Comparison of ENCODE assay signal across 12 cellular contexts in genomic region chr1:52925571-52926005, GRCh38. TPM values are rescaled to one million over a fixed set of nuclear protein-coding genes. Genes with fewer than 3 reads are reported as not detected.
DNase-seq lines count a peak whose midpoint lies in the region; ATAC-seq, FAIRE-seq and TF ChIP-seq lines count a peak whose summit lies in the region.
"Had no signal": no experiment of that assay in that cellular context is flagged by ENCODE, and none has a peak within 500 bp of the region (broad histone marks: within the 10 kb centered on the region; RNA-seq: fewer than 3 reads in every experiment).

No MANE protein-coding gene starts in this region.

- TF ChIP-seq EP300 in K562 (IDR thresholded peaks at IDR 0.05; ENCODE audit: low read length) (no peak), HepG2 (IDR thresholded peaks at IDR 0.05; ENCODE audit: low read depth in 2 of 2, low read length in 2 of 2) (peak in 1 of 2 experiments; percentile 65; a peak in 1 of 4 replicates), HepG2 (CRISPR knock-in tag; IDR thresholded peaks at IDR 0.05; ENCODE audit: borderline replicate concordance) (no peak)

- in situ Hi-C loops in mammary epithelial cell (cut with MboI; ENCODE audit: low sequenced_read_pairs in 2 of 2): loop anchor here in 1 of 2 donors (10.0 to 25.0 kb wide), 2 partner anchors 221 to 262 kb away; partner anchors contain the start of gene CPT2
- in situ Hi-C loops in K562 (cut with MboI): no loop called here
- in situ Hi-C loops in HepG2 (cut with HindIII; ENCODE audit: extremely low pct_ligation_motif_present, low pct_unique_long_range_greater_than_20kb): no loop called here

- no peak for TF ChIP-seq POLR2A in K562 (conservative IDR thresholded peaks at IDR 0.05)
- no peak for TF ChIP-seq POLR2A in HepG2 (IDR thresholded peaks at IDR 0.05; ENCODE audit: insufficient read depth in 1 of 2, low read depth in 2 of 2, low read length in 2 of 2)

- CTCF ChIA-PET in MCF 10A (lab: Yijun Ruan, JAX): interaction anchor here (0.6 kb wide), 2 partner anchors 88 to 260 kb away, joined by 3 to 5 read pairs; no protein-coding TSS in a partner anchor
- CTCF ChIA-PET in mammary epithelial cell (lab: Charles Lee; ENCODE audit: low non-redundant PET): no interaction called here
- CTCF ChIA-PET in K562 (lab: Yijun Ruan, JAX; ENCODE audit: low intra/inter-chr PET ratio): no interaction called here
- CTCF ChIA-PET in HepG2 (lab: Yijun Ruan, JAX; ENCODE audit: low intra/inter-chr PET ratio, low total read pairs): no interaction called here

- POLR2A ChIA-PET in MCF 10A (lab: Yijun Ruan, JAX): interaction anchor here (0.9 kb wide), 1 partner anchor 22 kb away, joined by 3 read pairs; no protein-coding TSS in a partner anchor
- POLR2A ChIA-PET in K562 (lab: Yijun Ruan, JAX): interaction anchor here (0.6 kb wide), 1 partner anchor 105 kb away, joined by 3 read pairs; no protein-coding TSS in a partner anchor
- POLR2A ChIA-PET in HepG2 (lab: Yijun Ruan, JAX): no interaction called here

- no peak overlapping the region for H2AFZ ChIP-seq in mammary epithelial cell (ENCODE audit: low read depth, low read length)
- H2AFZ ChIP-seq in K562 (ENCODE audit: low read depth, low read length): no peak overlapping the region
- H2AFZ ChIP-seq in HepG2 (ENCODE audit: low read length): no peak overlapping the region

- H3K9me3 Mint-ChIP-seq in MCF 10A (ENCODE audit: unreplicated experiment) (no peaks in the 10 kb centered on the region), type B pancreatic cell (no peaks in the 10 kb centered on the region)
- H3K9me3 Mint-ChIP-seq: activated CD4-positive, alpha-beta T cell treated with anti-CD3 and anti-CD28 coated beads, Interleukin-2, amount 10 ng/mL, durations not matched to agents 7 days and 5 days had no signal

- H3K4me2 ChIP-seq in mammary epithelial cell (ENCODE audit: insufficient read depth, low read depth, low read length): no peak overlapping the region
- H3K4me2 ChIP-seq in K562 (ENCODE audit: insufficient read depth, low read length): no peak overlapping the region
- peak overlapping the region; percentile 99 for H3K4me2 ChIP-seq in HepG2 (ENCODE audit: low read depth, low read length)
- H3K4me2 ChIP-seq: SK-N-SH had no signal

- H3K4me3 Mint-ChIP-seq in MCF 10A (ENCODE audit: unreplicated experiment) (no peak overlapping the region), type B pancreatic cell (peak overlapping the region; percentile 67)

- peaks cover 6% of the 10 kb centered on the region for H3K36me3 Mint-ChIP-seq in MCF 10A (ENCODE audit: insufficient read depth, unreplicated experiment)
- no peaks in the 10 kb centered on the region for H3K36me3 Mint-ChIP-seq in type B pancreatic cell

- BruUV-seq in MCF 10A (replicated peaks; lab: Mats Ljungman, UMichigan): no TSS peak
- no TSS peak for BruUV-seq in mammary epithelial cell (replicated peaks; lab: Mats Ljungman, UMichigan)
- BruUV-seq in K562 (replicated peaks; lab: Mats Ljungman, UMichigan): no TSS peak
- no TSS peak for BruUV-seq in HepG2 (replicated peaks; lab: Mats Ljungman, UMichigan)

- H4K20me1 ChIP-seq in mammary epithelial cell (ENCODE audit: insufficient read depth, low read length) (no peaks in the 10 kb centered on the region), K562 (replicated peaks; ENCODE audit: control insufficient read depth, insufficient read depth, low read length) (no peaks in the 10 kb centered on the region), HepG2 (ENCODE audit: insufficient read depth, low read length) (no peaks in the 10 kb centered on the region)

- intact Hi-C loops in MCF 10A (cut with micrococcal nuclease): loop anchor here (5.0 kb wide), 2 partner anchors 92 to 262 kb away; no protein-coding TSS in a partner anchor
- intact Hi-C loops in mammary epithelial cell (cut with micrococcal nuclease): loop anchor here (5.0 to 10.0 kb wide), 2 partner anchors 81 to 257 kb away; partner anchors contain the start of gene ZYG11A
- intact Hi-C loops in K562 (cut with micrococcal nuclease): no loop called here
- intact Hi-C loops in HepG2 (cut with micrococcal nuclease; ENCODE audit: unreplicated experiment): loop anchor here (10.0 kb wide), 1 partner anchor 221 kb away; no protein-coding TSS in a partner anchor

- H3K27me3 ChIP-seq in mammary epithelial cell (ENCODE audit: insufficient read depth, low read length): no peaks in the 10 kb centered on the region
- no peaks in the 10 kb centered on the region; a peak in 1 of 5 replicates for H3K27me3 ChIP-seq in K562 (ENCODE audit: control insufficient read depth in 2 of 2, insufficient read depth in 2 of 2, low read length in 2 of 2)
- H3K27me3 ChIP-seq in HepG2 (ENCODE audit: control insufficient read depth in 1 of 2, insufficient read depth in 2 of 2, low read length in 2 of 2): no peaks in the 10 kb centered on the region

- H3K4me1 Mint-ChIP-seq in MCF 10A (ENCODE audit: insufficient read depth, unreplicated experiment) (peaks cover 5% of the 10 kb centered on the region), type B pancreatic cell (ENCODE audit: unreplicated experiment) (peaks cover 11% of the 10 kb centered on the region)

- H3K27ac ChIP-seq in mammary epithelial cell (ENCODE audit: insufficient read depth, low read depth, low read length): no peak overlapping the region
- H3K27ac ChIP-seq in K562 (ENCODE audit: extremely low read depth, low read depth, low read length): no peak overlapping the region
- peak overlapping the region; percentile 79 for H3K27ac ChIP-seq in HepG2 (ENCODE audit: extremely low read length, insufficient read depth, low read length)

- ATAC-seq in K562 (no peak), HepG2 (0 out of 3 replicates have a peak, but pooled peaks have one; percentile 4)

- H3K79me2 ChIP-seq in mammary epithelial cell (ENCODE audit: insufficient read depth, low read length) (peaks cover 12% of the 10 kb centered on the region), K562 (ENCODE audit: control insufficient read depth, insufficient read depth, low read length) (peaks cover 2% of the 10 kb centered on the region; the same call in 1 of the 3 replicates), HepG2 (ENCODE audit: insufficient read depth, low read length) (peaks cover 12% of the 10 kb centered on the region)

- H3K27ac Mint-ChIP-seq in MCF 10A (ENCODE audit: low read depth, unreplicated experiment) (no peak overlapping the region), type B pancreatic cell (no peak overlapping the region)
- H3K27ac Mint-ChIP-seq: activated CD4-positive, alpha-beta T cell treated with anti-CD3 and anti-CD28 coated beads, Interleukin-2, amount 10 ng/mL, durations not matched to agents 7 days and 5 days had no signal

- dilution Hi-C loops in mammary epithelial cell (cut with HindIII; ENCODE audit: low sequenced_read_pairs): no loop called here

- H3K9ac ChIP-seq in mammary epithelial cell (ENCODE audit: insufficient read depth, low read length) (no peak overlapping the region), K562 (ENCODE audit: insufficient read depth in 1 of 2, low read depth in 2 of 2, low read length in 2 of 2) (no peak overlapping the region), HepG2 (ENCODE audit: insufficient read depth, low read depth, low read length) (0 out of 2 replicates have a peak overlapping the region, but pooled peaks have one; percentile 23)
- H3K9ac ChIP-seq: SK-N-SH had no signal

- WGBS in mammary epithelial cell (ENCODE audit: low coverage, missing lambda C conversion rate): 69% methylated on average over 5 of the region's 5 CpGs
- 60% methylated on average over 4 of the region's 5 CpGs for WGBS in K562 (ENCODE audit: insufficient coverage, low coverage, missing lambda C conversion rate)
- WGBS in HepG2 (ENCODE audit: low lambda C conversion rate): 0% methylated on average over 5 of the region's 5 CpGs

- TF ChIP-seq RAD21 in K562 (CRISPR knock-in tag; conservative IDR thresholded peaks at IDR 0.05 in 1 of 2, IDR thresholded peaks at IDR 0.05 in 1 of 2) (no peak), HepG2 (CRISPR knock-in tag; IDR thresholded peaks at IDR 0.05) (no peak)

- H3K27me3 Mint-ChIP-seq in MCF 10A (ENCODE audit: insufficient read depth, unreplicated experiment) (no peaks in the 10 kb centered on the region), type B pancreatic cell (peaks cover 26% of the 10 kb centered on the region)

- H3K9me3 ChIP-seq in mammary epithelial cell (replicated peaks; ENCODE audit: insufficient read depth, low read length) (no peaks in the 10 kb centered on the region), K562 (replicated peaks; ENCODE audit: control insufficient read depth, insufficient read depth, low read depth, low read length) (no peaks in the 10 kb centered on the region), HepG2 (ENCODE audit: low read length) (no peaks in the 10 kb centered on the region)
- H3K9me3 ChIP-seq: SK-N-SH had no signal

- FAIRE-seq in K562 (lab: Jason Lieb, UNC) (no peak), HepG2 (lab: Jason Lieb, UNC) (peak; percentile 68)

- DNase-seq in MCF 10A (ENCODE audit: unreplicated experiment): peak; percentile 36
- DNase-seq in mammary epithelial cell: no peak
- DNase-seq in K562 (ENCODE audit: extremely low read depth in 1 of 4, low spot score in 3 of 4): no peak
- DNase-seq in HepG2 (ENCODE audit: low spot score): peak; percentile 82
- DNase-seq in type B pancreatic cell (ENCODE audit: extremely low spot score, unreplicated experiment): no peak
- DNase-seq in GDM1 (lab: John Stamatoyannopoulos, UW): no peak
- DNase-seq in HUDEP-2 (lab: John Stamatoyannopoulos, UW; ENCODE audit: unreplicated experiment in 76 of 76): no peak
- no peak for DNase-seq in central memory CD4-positive, alpha-beta T cell
- DNase-seq: activated CD4-positive, alpha-beta T cell treated with anti-CD3 and anti-CD28 coated beads, Interleukin-2, amount 10 ng/mL, durations not matched to agents 7 days and 5 days; activated naive CD4-positive, alpha-beta T cell treated with anti-CD3 and anti-CD28 coated beads, Interleukin-2, amount 50 U/mL, for 16 hours; NCI-H345; SK-N-SH had no signal

- TF ChIP-seq CTCF in MCF 10A (IDR thresholded peaks at IDR 0.05; ENCODE audit: unreplicated experiment) (no peak), mammary epithelial cell (conservative IDR thresholded peaks at IDR 0.05 in 1 of 2, IDR thresholded peaks at IDR 0.05 in 1 of 2; ENCODE audit: extremely low read depth in 1 of 2, insufficient read depth in 1 of 2, low read depth in 1 of 2, low read length in 2 of 2) (no peak), K562 (IDR thresholded peaks at IDR 0.05 in 2 of 3, conservative IDR thresholded peaks at IDR 0.05 in 1 of 3; ENCODE audit: insufficient read depth in 2 of 3, low read depth in 1 of 3, low read length in 3 of 3) (no peak), HepG2 (CRISPR knock-in tag; IDR thresholded peaks at IDR 0.05) (no peak), type B pancreatic cell (conservative IDR thresholded peaks at IDR 0.05) (no peak)

- H3K36me3 ChIP-seq in mammary epithelial cell (ENCODE audit: insufficient read depth, low read length): no peaks in the 10 kb centered on the region
- H3K36me3 ChIP-seq in K562 (ENCODE audit: control insufficient read depth, insufficient read depth, low read length): no peaks in the 10 kb centered on the region
- no peaks in the 10 kb centered on the region for H3K36me3 ChIP-seq in HepG2 (replicated peaks in 1 of 2; ENCODE audit: control insufficient read depth in 1 of 2, insufficient read depth in 2 of 2, low read length in 2 of 2)

- no peaks in the 10 kb centered on the region for H3K9me1 ChIP-seq in K562 (ENCODE audit: control insufficient read depth, insufficient read depth, low read length)

- no peak overlapping the region for H3K4me3 ChIP-seq in mammary epithelial cell (replicated peaks in 1 of 3; ENCODE audit: insufficient read depth in 1 of 3, low read depth in 2 of 3, low read length in 3 of 3)
- no peak overlapping the region for H3K4me3 ChIP-seq in K562
- peak overlapping the region; percentile 21 to 42 (median 31); a peak in 5 of 6 replicates for H3K4me3 ChIP-seq in HepG2 (replicated peaks in 1 of 3; ENCODE audit: insufficient read depth in 1 of 3, low read depth in 2 of 3, low read length in 3 of 3)

- peaks cover 9% of the 10 kb centered on the region for H3K4me1 ChIP-seq in mammary epithelial cell (ENCODE audit: insufficient read depth, low read length)
- H3K4me1 ChIP-seq in K562 (replicated peaks in 1 of 2; ENCODE audit: control insufficient read depth in 2 of 2, insufficient read depth in 2 of 2, low read length in 2 of 2): peaks cover 2 to 21% of the 10 kb centered on the region in 2 experiments; a peak in 2 of 5 replicates
- H3K4me1 ChIP-seq in HepG2 (ENCODE audit: insufficient read depth, low read length): peaks cover 71% of the 10 kb centered on the region

RNA-seq across cellular contexts. Expression of gene SCP2, which starts 1.5 kb away (rescaled TPM):
- total RNA-seq in MCF 10A (2022): 53.8 and 61.3 TPM in 2 replicates
- 100 to 1,000 TPM in 1 of 2 donors, 10 to 100 TPM in 1; 80.0 to 105 TPM for total RNA-seq in mammary epithelial cell
- 49.1 TPM for polyA plus RNA-seq in mammary epithelial cell
- 56.1 TPM for polyA minus RNA-seq in mammary epithelial cell
- total RNA-seq in K562 (2011; cell fraction: chromatin; rRNA removed; ENCODE audit: low replicate concordance): 29.9 and 35.2 TPM in 2 replicates
- total RNA-seq in K562 (2011; cell fraction: nucleolus; rRNA removed): 7.8 and 8.3 TPM in 2 replicates
- 15.8 and 32.7 TPM in 2 replicates for total RNA-seq in K562 (2011; cell fraction: nucleoplasm; rRNA removed)
- 57.7 and 63.8 TPM in 2 replicates for total RNA-seq in K562 (2014; rRNA removed)
- 135 and 151 TPM in 2 replicates for total RNA-seq in K562 (2014; rRNA removed; fragmentation: Illumina TruSeq; extraction: Trizol)
- 110 and 116 TPM in 2 replicates for total RNA-seq in K562 (2015; rRNA removed; fragmentation: Illumina TruSeq; extraction: Trizol)
- total RNA-seq in K562 (2021): 71.0 and 73.6 TPM in 2 replicates
- 76.7 and 84.5 TPM in 2 replicates for polyA plus RNA-seq in K562 (2011; rRNA removed)
- 14.6 and 36.1 TPM in 2 replicates for polyA plus RNA-seq in K562 (2011; cell fraction: cytosol; rRNA removed)
- 24.8 and 39.1 TPM in 2 replicates for polyA plus RNA-seq in K562 (2011; cell fraction: nucleus; rRNA removed)
- polyA plus RNA-seq in K562 (2012): 78.8 and 97.2 TPM in 2 replicates
- polyA plus RNA-seq in K562 (2014; fragmentation: Illumina TruSeq; extraction: Trizol): 101 and 106 TPM in 2 replicates
- polyA plus RNA-seq in K562 (2014; fragmentation: Nextera tagmentation; extraction: Ambion mirVana): 100 to 1,000 TPM; 197 to 258 TPM
- polyA plus RNA-seq in K562 (2014; rRNA removed): 78.7 and 81.8 TPM in 2 replicates
- polyA minus RNA-seq in K562 (2011; rRNA and poly(A)+ RNA removed): 59.6 and 66.7 TPM in 2 replicates
- 24.9 and 31.2 TPM in 2 replicates for polyA minus RNA-seq in K562 (2011; cell fraction: cytosol; rRNA and poly(A)+ RNA removed)
- polyA minus RNA-seq in K562 (2011; cell fraction: nucleus; rRNA and poly(A)+ RNA removed): 10.0 and 22.5 TPM in 2 replicates
- 133 and 215 TPM in 2 replicates for total RNA-seq in HepG2 (2016; rRNA removed; fragmentation: Illumina TruSeq; extraction: Trizol)
- total RNA-seq in HepG2 (2016; cell fraction: cytosol; rRNA removed; fragmentation: Illumina TruSeq; extraction: Trizol; ENCODE audit: low read depth): 13.3 and 15.9 TPM in 2 replicates
- total RNA-seq in HepG2 (2016; cell fraction: insoluble cytoplasmic fraction; rRNA removed; fragmentation: Illumina TruSeq; extraction: Trizol): 133 and 225 TPM in 2 replicates
- 33.4 and 38.1 TPM in 2 replicates for total RNA-seq in HepG2 (2016; cell fraction: membrane; rRNA removed; fragmentation: Illumina TruSeq; extraction: Trizol)
- 54.5 and 57.0 TPM in 2 replicates for total RNA-seq in HepG2 (2016; cell fraction: nucleus; rRNA removed; fragmentation: Illumina TruSeq; extraction: Trizol)
- polyA plus RNA-seq in HepG2 (2011; rRNA removed): 45.6 and 59.0 TPM in 2 replicates
- polyA plus RNA-seq in HepG2 (2011; cell fraction: cytosol; rRNA removed): 21.7 and 41.8 TPM in 2 replicates
- polyA plus RNA-seq in HepG2 (2011; cell fraction: nucleus; rRNA removed): 11.2 and 21.2 TPM in 2 replicates
- polyA plus RNA-seq in HepG2 (2012): 88.5 and 194 TPM in 2 replicates
- polyA plus RNA-seq in HepG2 (2016; cell fraction: cytosol; fragmentation: Illumina TruSeq; extraction: Trizol; ENCODE audit: low read depth): 12.4 and 13.4 TPM in 2 replicates
- 220 and 248 TPM in 2 replicates for polyA plus RNA-seq in HepG2 (2016; cell fraction: insoluble cytoplasmic fraction; fragmentation: Illumina TruSeq; extraction: Trizol; ENCODE audit: low read depth)
- 28.4 and 29.4 TPM in 2 replicates for polyA plus RNA-seq in HepG2 (2016; cell fraction: membrane; fragmentation: Illumina TruSeq; extraction: Trizol; ENCODE audit: low read depth)
- polyA plus RNA-seq in HepG2 (2016; cell fraction: nucleus; fragmentation: Illumina TruSeq; extraction: Trizol; ENCODE audit: insufficient read depth, low read depth): 75.9 and 81.4 TPM in 2 replicates
- polyA minus RNA-seq in HepG2 (2011; rRNA and poly(A)+ RNA removed; ENCODE audit: low replicate concordance): 12.4 and 19.8 TPM in 2 replicates
- polyA minus RNA-seq in HepG2 (2011; cell fraction: cytosol; rRNA and poly(A)+ RNA removed): 30.3 and 35.0 TPM in 2 replicates
- polyA minus RNA-seq in HepG2 (2011; cell fraction: nucleus; rRNA and poly(A)+ RNA removed): 32.4 and 42.5 TPM in 2 replicates
- total RNA-seq in type B pancreatic cell (ENCODE audit: low replicate concordance): 108 and 121 TPM in 2 replicates

RNA-seq across cellular contexts. Expression of gene ECHDC2, which starts 4.0 kb away (rescaled TPM):
- total RNA-seq in MCF 10A (2022) (106 and 129 TPM in 2 replicates), mammary epithelial cell (10 to 100 TPM; 28.7 to 74.6 TPM), K562 (2014; rRNA removed) (not detected in 2 replicates), K562 (2014; rRNA removed; fragmentation: Illumina TruSeq; extraction: Trizol) (0.38 TPM in 1 of 2 replicates, not detected in the other), K562 (2015; rRNA removed; fragmentation: Illumina TruSeq; extraction: Trizol) (0.26 and 0.29 TPM in 2 replicates), K562 (2021) (0.69 and 1.5 TPM in 2 replicates), HepG2 (2016; rRNA removed; fragmentation: Illumina TruSeq; extraction: Trizol) (27.3 and 48.1 TPM in 2 replicates), type B pancreatic cell (ENCODE audit: low replicate concordance) (46.2 and 89.5 TPM in 2 replicates)
- polyA plus RNA-seq in mammary epithelial cell (25.7 TPM), K562 (2011; rRNA removed) (0.38 and 0.74 TPM in 2 replicates), K562 (2014; fragmentation: Illumina TruSeq; extraction: Trizol) (0.17 TPM in 1 of 2 replicates, not detected in the other), K562 (2014; fragmentation: Nextera tagmentation; extraction: Ambion mirVana) (1 to 10 TPM; 2.0 to 2.6 TPM), K562 (2014; rRNA removed) (0.12 and 1.3 TPM in 2 replicates), HepG2 (2011; rRNA removed) (90.3 and 107 TPM in 2 replicates)
- 1.9 TPM for polyA minus RNA-seq in mammary epithelial cell
- total RNA-seq in K562 (2011; cell fraction: chromatin; rRNA removed; ENCODE audit: low replicate concordance): 2.1 and 2.8 TPM in 2 replicates
- total RNA-seq in K562 (2011; cell fraction: nucleolus; rRNA removed): 0.83 and 1.8 TPM in 2 replicates
- total RNA-seq in K562 (2011; cell fraction: nucleoplasm; rRNA removed): 0.51 and 1.7 TPM in 2 replicates
- 0.12 and 0.50 TPM in 2 replicates for polyA plus RNA-seq in K562 (2011; cell fraction: cytosol; rRNA removed)
- 1.1 and 1.6 TPM in 2 replicates for polyA plus RNA-seq in K562 (2011; cell fraction: nucleus; rRNA removed)
- 5.6 and 5.9 TPM in 2 replicates for polyA plus RNA-seq in K562 (2012)
- 0.30 TPM in 1 of 2 replicates, not detected in the other for polyA minus RNA-seq in K562 (2011; rRNA and poly(A)+ RNA removed)
- polyA minus RNA-seq in K562 (2011; cell fraction: cytosol; rRNA and poly(A)+ RNA removed): not detected in 2 replicates
- 0.13 and 1.3 TPM in 2 replicates for polyA minus RNA-seq in K562 (2011; cell fraction: nucleus; rRNA and poly(A)+ RNA removed)
- total RNA-seq in HepG2 (2016; cell fraction: cytosol; rRNA removed; fragmentation: Illumina TruSeq; extraction: Trizol; ENCODE audit: low read depth): 14.4 and 15.0 TPM in 2 replicates
- 24.1 and 48.7 TPM in 2 replicates for total RNA-seq in HepG2 (2016; cell fraction: insoluble cytoplasmic fraction; rRNA removed; fragmentation: Illumina TruSeq; extraction: Trizol)
- 27.6 and 28.1 TPM in 2 replicates for total RNA-seq in HepG2 (2016; cell fraction: membrane; rRNA removed; fragmentation: Illumina TruSeq; extraction: Trizol)
- total RNA-seq in HepG2 (2016; cell fraction: nucleus; rRNA removed; fragmentation: Illumina TruSeq; extraction: Trizol): 47.0 and 57.5 TPM in 2 replicates
- polyA plus RNA-seq in HepG2 (2011; cell fraction: cytosol; rRNA removed): 28.8 and 33.6 TPM in 2 replicates
- polyA plus RNA-seq in HepG2 (2011; cell fraction: nucleus; rRNA removed): 324 and 383 TPM in 2 replicates
- polyA plus RNA-seq in HepG2 (2012): 92.3 and 94.6 TPM in 2 replicates
- 10.1 and 14.1 TPM in 2 replicates for polyA plus RNA-seq in HepG2 (2016; cell fraction: cytosol; fragmentation: Illumina TruSeq; extraction: Trizol; ENCODE audit: low read depth)
- 25.0 and 28.2 TPM in 2 replicates for polyA plus RNA-seq in HepG2 (2016; cell fraction: insoluble cytoplasmic fraction; fragmentation: Illumina TruSeq; extraction: Trizol; ENCODE audit: low read depth)
- polyA plus RNA-seq in HepG2 (2016; cell fraction: membrane; fragmentation: Illumina TruSeq; extraction: Trizol; ENCODE audit: low read depth): 15.4 and 18.5 TPM in 2 replicates
- polyA plus RNA-seq in HepG2 (2016; cell fraction: nucleus; fragmentation: Illumina TruSeq; extraction: Trizol; ENCODE audit: insufficient read depth, low read depth): 222 and 224 TPM in 2 replicates
- 2.4 and 35.6 TPM in 2 replicates for polyA minus RNA-seq in HepG2 (2011; rRNA and poly(A)+ RNA removed; ENCODE audit: low replicate concordance)
- 5.5 and 7.3 TPM in 2 replicates for polyA minus RNA-seq in HepG2 (2011; cell fraction: cytosol; rRNA and poly(A)+ RNA removed)
- 75.6 and 105 TPM in 2 replicates for polyA minus RNA-seq in HepG2 (2011; cell fraction: nucleus; rRNA and poly(A)+ RNA removed)

Comparison
In these comparisons a context has a peak if more than half of its experiments do, and no peak if none do; other contexts are left out.
1. DNase-seq: peak in MCF 10A (single experiment) and HepG2 (single experiment); none in mammary epithelial cell (single experiment), K562 (0 of 4), type B pancreatic cell (single experiment), GDM1 (single experiment), HUDEP-2 (0 of 76) and central memory CD4-positive, alpha-beta T cell (single experiment).
2. H3K4me3 ChIP-seq: peak in HepG2 (3 of 3); none in mammary epithelial cell (0 of 3) and K562 (single experiment).
3. RNA of gene ECHDC2, which starts 4.0 kb away (total RNA-seq): 106 to 129 TPM in MCF 10A, 28.7 to 74.6 TPM in mammary epithelial cell, 14.4 to 57.5 TPM in HepG2 and 46.2 to 89.5 TPM in type B pancreatic cell; 0.26 to 2.8 TPM in K562; every median in the first group is over 4 times any median in the second.